27 cellular contexts compared by ENCODE assay signal in the genomic region with DNA sequence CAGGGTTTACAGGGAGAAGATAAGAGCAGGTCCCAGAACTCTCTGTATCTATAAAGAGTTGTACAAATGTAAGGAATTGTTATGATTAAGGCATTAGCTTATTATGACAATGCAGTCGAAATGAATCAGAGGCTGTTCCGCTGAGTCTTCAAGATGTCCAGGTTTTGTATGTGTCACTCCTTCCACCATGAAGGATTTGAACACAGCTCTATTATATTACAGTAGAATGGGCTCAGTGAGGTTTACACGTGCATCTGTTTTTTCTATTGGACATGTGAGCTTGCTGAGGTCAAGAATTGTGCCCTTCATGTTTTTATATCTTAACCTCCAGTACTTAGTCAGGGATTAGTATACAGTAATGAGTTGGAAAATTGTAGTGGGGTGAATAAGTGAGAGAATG.
A peak's percentile ranks its signal among the peaks of the same experiment; 100 is the strongest.
DNase-seq lines count a peak whose midpoint lies in the region; ATAC-seq, FAIRE-seq and TF ChIP-seq lines count a peak whose summit lies in the region.
"Had no signal": no experiment of that assay in that cellular context is flagged by ENCODE, and none has a peak within 500 bp of the region (broad histone marks: within the 10 kb centered on the region; RNA-seq: fewer than 3 reads in every experiment).

No MANE protein-coding gene starts in this region.

- H3K4me2 ChIP-seq in GM23248 (ENCODE audit: unreplicated experiment) (no peak overlapping the region), endothelial cell of umbilical vein (ENCODE audit: insufficient read depth, low read length) (no peak overlapping the region)

- H3K79me2 ChIP-seq in GM23248 (ENCODE audit: insufficient read depth) (no peaks in the 10 kb centered on the region), endothelial cell of umbilical vein (ENCODE audit: control insufficient read depth, insufficient read depth, low read length) (no peaks in the 10 kb centered on the region)

- H3K4me1 Mint-ChIP-seq in Caco-2 (ENCODE audit: low read depth, unreplicated experiment), result peaks cover 20% of the 10 kb centered on the region

- TF ChIP-seq CTCF in endothelial cell of umbilical vein (IDR thresholded peaks at IDR 0.05; ENCODE audit: extremely low read depth in 1 of 2, insufficient read depth in 1 of 2, low read depth in 1 of 2, low read length in 2 of 2) (no peak), Caco-2 (IDR thresholded peaks at IDR 0.05; ENCODE audit: insufficient read depth in 1 of 2, low read depth in 1 of 2, low read length in 1 of 2, severe bottlenecking in 1 of 2, unreplicated experiment in 1 of 2) (no peak)

- H3K36me3 Mint-ChIP-seq in Caco-2 (ENCODE audit: insufficient read depth, unreplicated experiment), result peaks cover 39% of the 10 kb centered on the region
- H3K36me3 Mint-ChIP-seq: IgD-negative memory B cell had no signal

- H3K4me3 ChIP-seq in GM23248 (no peak overlapping the region), endothelial cell of umbilical vein (replicated peaks in 1 of 3; ENCODE audit: insufficient read depth in 1 of 3, low read depth in 1 of 3, low read length in 3 of 3) (no peak overlapping the region), Caco-2 (ENCODE audit: low read depth, low read length) (no peak overlapping the region)
- H3K4me3 ChIP-seq: MG63, skin epidermis, stomach, tibial nerve had no signal

- POLR2A ChIA-PET in endothelial cell of umbilical vein (lab: Charles Lee) (no interaction called here), Caco-2 (lab: Charles Lee) (no interaction called here)

- no peak for FAIRE-seq in endothelial cell of umbilical vein (lab: Jason Lieb, UNC)
- FAIRE-seq: keratinocyte had no signal

- H3K27ac ChIP-seq in GM23248 (no peak overlapping the region), endothelial cell of umbilical vein (ENCODE audit: insufficient read depth, low read depth, low read length) (no peak overlapping the region)
- H3K27ac ChIP-seq: C4-2B, skin epidermis, stomach, tibial nerve had no signal

- no peak for TF ChIP-seq POLR2A in endothelial cell of umbilical vein (IDR thresholded peaks at IDR 0.05; ENCODE audit: low read depth, low read length)

- H2AFZ ChIP-seq in GM23248 (no peak overlapping the region), endothelial cell of umbilical vein (ENCODE audit: low read depth, low read length) (no peak overlapping the region)

- H4K20me1 ChIP-seq in GM23248 (ENCODE audit: insufficient read depth), result no peaks in the 10 kb centered on the region
- H4K20me1 ChIP-seq in endothelial cell of umbilical vein (replicated peaks; ENCODE audit: control insufficient read depth, extremely low read depth, insufficient read depth, low read length), result no peaks in the 10 kb centered on the region

- DNase-seq in GM23248, result peak; percentile 73
- DNase-seq in RPMI7951 (ENCODE audit: low read depth), result peak; percentile 26
- no peak for DNase-seq in endothelial cell of umbilical vein (ENCODE audit: low read depth, low spot score)
- peak; percentile 53 for DNase-seq in non-pigmented ciliary epithelial cell (ENCODE audit: low read depth)
- DNase-seq in NCI-H1694 treated with DMSO at 0.1 percent for 48 hours (lab: John Stamatoyannopoulos, UW), result no peak
- no peak for DNase-seq in Caco-2
- DNase-seq: activated CD4-positive, alpha-beta T cell treated with anti-CD3 and anti-CD28 coated beads, Interleukin-2, amount 50 U/mL, for 4 hours; activated CD8-positive, alpha-beta memory T cell treated with anti-CD3 and anti-CD28 coated beads, Interleukin-2, amount 50 U/mL, for 4 hours; activated naive CD4-positive, alpha-beta T cell treated with anti-CD3 and anti-CD28 coated beads, Interleukin-2, amount 50 U/mL, for 16 hours; cortex of kidney; GOT3; MG63; midbrain; naive thymus-derived CD4-positive, alpha-beta T cell; NCI-H1105 treated with DMSO at 0.1 percent for 48 hours; NCI-H2029; NCI-H526 treated with DMSO at 0.1 percent for 48 hours; SIG-M5; stomach; SW 1271; T-helper 9 cell had no signal

- intact Hi-C loops in endothelial cell of umbilical vein (cut with micrococcal nuclease) (no loop called here), Caco-2 (cut with micrococcal nuclease; ENCODE audit: unreplicated experiment) (no loop called here)

- H3K27me3 ChIP-seq in GM23248 (replicated peaks; ENCODE audit: insufficient read depth) (no peaks in the 10 kb centered on the region), endothelial cell of umbilical vein (ENCODE audit: control insufficient read depth in 2 of 2, insufficient read depth in 2 of 2, low read length in 2 of 2) (no peaks in the 10 kb centered on the region), Caco-2 (replicated peaks; ENCODE audit: control insufficient read depth, insufficient read depth, low read length) (no peaks in the 10 kb centered on the region)
- H3K27me3 ChIP-seq: MG63, stomach, tibial nerve had no signal

- peaks cover 31% of the 10 kb centered on the region for H3F3A ChIP-seq in GM23248 (ENCODE audit: insufficient read depth)

- no peaks in the 10 kb centered on the region for H3K9me1 ChIP-seq in endothelial cell of umbilical vein (replicated peaks; ENCODE audit: control insufficient read depth, extremely low read depth, insufficient read depth, low read length)

- ATAC-seq in HG02884 (IDR thresholded peaks at IDR 0.05; ENCODE audit: unreplicated experiment), result no peak
- ATAC-seq: naive thymus-derived CD4-positive, alpha-beta T cell had no signal

- H3K36me3 ChIP-seq in GM23248 (ENCODE audit: low read depth), result no peaks in the 10 kb centered on the region
- no peaks in the 10 kb centered on the region for H3K36me3 ChIP-seq in endothelial cell of umbilical vein (ENCODE audit: control insufficient read depth in 2 of 2, extremely low read depth in 1 of 2, insufficient read depth in 2 of 2, low read length in 2 of 2)
- no peaks in the 10 kb centered on the region for H3K36me3 ChIP-seq in Caco-2 (ENCODE audit: control insufficient read depth, insufficient read depth, low read length)
- H3K36me3 ChIP-seq: MG63, stomach, tibial nerve had no signal

- in situ Hi-C loops in GM23248 (cut with MboI), result no loop called here

- no peak overlapping the region for H3K9ac ChIP-seq in GM23248
- no peak overlapping the region for H3K9ac ChIP-seq in endothelial cell of umbilical vein (replicated peaks; ENCODE audit: extremely low read depth, insufficient read depth, low read length)

- dilution Hi-C loops in endothelial cell of umbilical vein (cut with MboI; ENCODE audit: extremely low pct_ligation_motif_present, low sequenced_read_pairs), result no loop called here

- H3K9me2 ChIP-seq in GM23248 (ENCODE audit: insufficient read depth), result no peaks in the 10 kb centered on the region

- H3K4me3 Mint-ChIP-seq in Caco-2 (ENCODE audit: unreplicated experiment), result no peak overlapping the region
- H3K4me3 Mint-ChIP-seq: IgD-negative memory B cell; naive thymus-derived CD4-positive, alpha-beta T cell had no signal

- H3K9me3 Mint-ChIP-seq in Caco-2 (ENCODE audit: unreplicated experiment), result peaks cover 9% of the 10 kb centered on the region

- H3K9me3 ChIP-seq in GM23248 (ENCODE audit: low read depth), result no peaks in the 10 kb centered on the region
- no peaks in the 10 kb centered on the region for H3K9me3 ChIP-seq in endothelial cell of umbilical vein (replicated peaks; ENCODE audit: control insufficient read depth, insufficient read depth, low read length)
- H3K9me3 ChIP-seq in Caco-2, result no peaks in the 10 kb centered on the region; the same call in 1 of the 2 replicates
- H3K9me3 ChIP-seq: tibial nerve had no signal

- BruUV-seq in endothelial cell of umbilical vein (replicated peaks; lab: Mats Ljungman, UMichigan), result no TSS peak
- no TSS peak for BruUV-seq in Caco-2 (replicated peaks; lab: Mats Ljungman, UMichigan)

- 32 to 44% methylated on average over 3 of the region's 3 CpGs for WGBS in GM23248 (ENCODE audit: low coverage in 1 of 2, low lambda C conversion rate in 2 of 2, missing lambda C conversion rate in 2 of 2), 2 experiments

- peaks cover 27% of the 10 kb centered on the region for H3K4me1 ChIP-seq in GM23248 (ENCODE audit: insufficient read depth)
- H3K4me1 ChIP-seq in endothelial cell of umbilical vein (ENCODE audit: control insufficient read depth, extremely low read depth, insufficient read depth, low read length), result peaks cover 3% of the 10 kb centered on the region
- peaks cover 17% of the 10 kb centered on the region for H3K4me1 ChIP-seq in Caco-2

- no peaks in the 10 kb centered on the region for H3K27me3 Mint-ChIP-seq in Caco-2 (ENCODE audit: insufficient read depth, unreplicated experiment)

- no peak overlapping the region for H3K27ac Mint-ChIP-seq in Caco-2 (ENCODE audit: unreplicated experiment)
- H3K27ac Mint-ChIP-seq: IgD-negative memory B cell had no signal

- CTCF ChIA-PET in endothelial cell of umbilical vein (lab: Charles Lee), result interaction anchor here (1.5 to 2.3 kb wide), 2 partner anchors 93 to 274 kb away, joined by 6 to 9 read pairs; no protein-coding TSS in a partner anchor
- CTCF ChIA-PET in Caco-2 (lab: Charles Lee), result interaction anchor here (0.6 kb wide), 1 partner anchor 439 kb away, joined by 3 read pairs; no protein-coding TSS in a partner anchor

TF ChIP-seq in endothelial cell of umbilical vein, 7 proteins besides CTCF, POLR2A, EP300 and RAD21:
- TF ChIP-seq GATA2 (IDR thresholded peaks at IDR 0.05; ENCODE audit: insufficient read depth, insufficient read length, low read depth, low read length), result no peak
- no peak for TF ChIP-seq EZH2 (IDR thresholded peaks at IDR 0.05; ENCODE audit: borderline replicate concordance, low read depth, low read length, severe bottlenecking)
- peak; percentile 38 for TF ChIP-seq FOS (IDR thresholded peaks at IDR 0.05; ENCODE audit: borderline replicate concordance, insufficient read depth, low read length)
- no peak for TF ChIP-seq POLR2AphosphoS5 (IDR thresholded peaks at IDR 0.05; ENCODE audit: insufficient read depth, low read depth, low read length)
- TF ChIP-seq JUN (IDR thresholded peaks at IDR 0.05; ENCODE audit: borderline replicate concordance, insufficient read depth, insufficient read length, low read depth), result no peak
- no peak for TF ChIP-seq MYC (IDR thresholded peaks at IDR 0.05; ENCODE audit: low read depth, low read length)

Comparison
In these comparisons a context has a peak if more than half of its experiments do, and no peak if none do; other contexts are left out.
1. DNase-seq: peak in GM23248 (single experiment), RPMI7951 (single experiment) and non-pigmented ciliary epithelial cell (single experiment); none in endothelial cell of umbilical vein (single experiment), NCI-H1694 treated with DMSO at 0.1 percent for 48 hours (single experiment) and Caco-2 (0 of 2).